ENCODE assay signal across 13 cellular contexts in the genomic region with DNA sequence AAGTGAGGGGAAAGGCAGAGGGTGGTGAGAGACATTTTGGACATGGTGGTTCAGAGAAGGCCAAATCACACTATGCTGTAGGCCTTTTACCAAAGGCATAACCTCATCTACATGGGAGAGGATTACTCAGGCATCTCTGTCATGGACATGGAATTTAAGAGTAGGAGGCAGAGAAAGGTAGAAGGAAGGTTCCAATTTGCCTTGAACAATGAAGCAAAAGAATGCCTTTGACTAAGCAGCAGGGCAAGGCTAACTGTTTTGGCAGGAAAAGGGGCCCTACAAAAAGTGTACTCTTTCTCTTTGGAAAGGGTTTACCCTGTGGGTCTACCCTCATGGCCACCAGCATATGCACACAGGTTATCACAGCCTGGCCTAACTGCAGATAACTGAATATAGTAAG. TPM values are rescaled to one million over a fixed set of nuclear protein-coding genes. Genes with fewer than 3 reads are reported as not detected.
A peak's percentile ranks its signal among the peaks of the same experiment; 100 is the strongest.
DNase-seq lines count a peak whose midpoint lies in the region; ATAC-seq, FAIRE-seq and TF ChIP-seq lines count a peak whose summit lies in the region.
"Had no signal": no experiment of that assay in that cellular context is flagged by ENCODE, and none has a peak within 500 bp of the region (broad histone marks: within the 10 kb centered on the region; RNA-seq: fewer than 3 reads in every experiment).

No MANE protein-coding gene starts in this region.

- H3K9me3 ChIP-seq in keratinocyte (ENCODE audit: control insufficient read depth, low read depth, low read length) (no peaks in the 10 kb centered on the region), Karpas-422 (ENCODE audit: low read length) (no peaks in the 10 kb centered on the region)
- H3K9me3 ChIP-seq: left lung, thoracic aorta had no signal

- TF ChIP-seq CTCF in brain microvascular endothelial cell (IDR thresholded peaks at IDR 0.05; ENCODE audit: low read depth, low read length, missing control alignments) = no peak
- no peak for TF ChIP-seq CTCF in keratinocyte (optimal IDR thresholded peaks at IDR 0.05 in 1 of 3, IDR thresholded peaks at IDR 0.05 in 1 of 3, conservative IDR thresholded peaks at IDR 0.05 in 1 of 3; ENCODE audit: extremely low read depth in 1 of 3, insufficient read depth in 2 of 3, low read length in 3 of 3)

- peaks cover 2% of the 10 kb centered on the region for H3K9me1 ChIP-seq in keratinocyte (ENCODE audit: control insufficient read depth, extremely low read depth, insufficient read depth, low read length)

- no peaks in the 10 kb centered on the region for H3K27me3 ChIP-seq in brain microvascular endothelial cell (replicated peaks)
- no peaks in the 10 kb centered on the region for H3K27me3 ChIP-seq in keratinocyte (ENCODE audit: control insufficient read depth, extremely low read depth, insufficient read depth, low read length)
- H3K27me3 ChIP-seq in Karpas-422 (ENCODE audit: low read length) = no peaks in the 10 kb centered on the region
- H3K27me3 ChIP-seq: dorsolateral prefrontal cortex, left lung had no signal

- H3K36me3 ChIP-seq in brain microvascular endothelial cell (replicated peaks) (no peaks in the 10 kb centered on the region), keratinocyte (ENCODE audit: control insufficient read depth in 2 of 2, extremely low read depth in 1 of 2, insufficient read depth in 2 of 2, low read length in 2 of 2) (peaks cover 4% of the 10 kb centered on the region in 2 experiments), Karpas-422 (ENCODE audit: insufficient read depth, low read length) (no peaks in the 10 kb centered on the region)
- H3K36me3 ChIP-seq: thoracic aorta had no signal

- no peaks in the 10 kb centered on the region for H4K20me1 ChIP-seq in keratinocyte (ENCODE audit: control insufficient read depth, extremely low read depth, insufficient read depth, low read length)
- no peaks in the 10 kb centered on the region for H4K20me1 ChIP-seq in Karpas-422 (ENCODE audit: insufficient read depth, low read depth, low read length)

- H3K4me2 ChIP-seq in keratinocyte (ENCODE audit: control insufficient read depth, extremely low read depth, insufficient read depth, low read depth, low read length) = peak overlapping the region; percentile 52
- no peak overlapping the region for H3K4me2 ChIP-seq in Karpas-422 (ENCODE audit: low read depth, low read length, poor library complexity, severe bottlenecking)

- H3K9me2 ChIP-seq in Karpas-422 (replicated peaks; ENCODE audit: insufficient read depth, low read length) = no peaks in the 10 kb centered on the region

- H3K27ac Mint-ChIP-seq in activated T-cell treated with anti-CD3 and anti-CD28 coated beads, Interleukin-2, amount 50 U/mL, for 24 hours = peak overlapping the region; percentile 16

- H2AFZ ChIP-seq in keratinocyte (ENCODE audit: control insufficient read depth, low read length) (no peak overlapping the region), Karpas-422 (ENCODE audit: low read length) (no peak overlapping the region)

- no peaks in the 10 kb centered on the region for H3K9me3 Mint-ChIP-seq in activated T-cell treated with anti-CD3 and anti-CD28 coated beads, Interleukin-2, amount 50 U/mL, for 24 hours

- in situ Hi-C loops in brain microvascular endothelial cell (cut with HindIII; ENCODE audit: low pct_ligation_motif_present, low sequenced_read_pairs) = no loop called here

- H3K79me2 ChIP-seq in keratinocyte (ENCODE audit: control insufficient read depth, insufficient read depth, low read length) (peaks cover 51% of the 10 kb centered on the region), Karpas-422 (ENCODE audit: low read length) (peaks cover 98% of the 10 kb centered on the region)

- H3K27me3 Mint-ChIP-seq in activated T-cell treated with anti-CD3 and anti-CD28 coated beads, Interleukin-2, amount 50 U/mL, for 24 hours = no peaks in the 10 kb centered on the region

- DNase-seq in activated T-cell treated with anti-CD3 and anti-CD28 coated beads, Interleukin-2, amount 50 U/mL, for 24 hours = no peak
- no peak for DNase-seq in activated T-cell treated with anti-CD3 and anti-CD28 coated beads, Interleukin-2, amount 50 U/mL, for 1 hour
- peak; percentile 61 for DNase-seq in brain microvascular endothelial cell
- no peak for DNase-seq in keratinocyte (ENCODE audit: low read depth, low spot score)
- no peak for DNase-seq in cerebellar cortex (ENCODE audit: low spot score)
- no peak for DNase-seq in NCI-H446 (lab: John Stamatoyannopoulos, UW)
- no peak for DNase-seq in Karpas-422
- DNase-seq: dorsolateral prefrontal cortex, left lung, NCI-H526 had no signal

- dilution Hi-C loops in keratinocyte (cut with MboI; ENCODE audit: extremely low pct_ligation_motif_present, low sequenced_read_pairs) = no loop called here

- no peak overlapping the region for H3K4me3 Mint-ChIP-seq in activated T-cell treated with anti-CD3 and anti-CD28 coated beads, Interleukin-2, amount 50 U/mL, for 24 hours

- H3K36me3 Mint-ChIP-seq in activated T-cell treated with anti-CD3 and anti-CD28 coated beads, Interleukin-2, amount 50 U/mL, for 24 hours (ENCODE audit: low read depth) = peaks cover 50% of the 10 kb centered on the region

- H3K27ac ChIP-seq in brain microvascular endothelial cell = peak overlapping the region; percentile 28
- peak overlapping the region; percentile 73 for H3K27ac ChIP-seq in keratinocyte (ENCODE audit: control insufficient read depth, insufficient read depth, low read length)
- H3K27ac ChIP-seq in Karpas-422 (ENCODE audit: low read length) = no peak overlapping the region
- H3K27ac ChIP-seq: left lung, thoracic aorta had no signal

- peak; percentile 97 for FAIRE-seq in keratinocyte (lab: Jason Lieb, UNC)

- peaks cover 34% of the 10 kb centered on the region for H3K4me1 Mint-ChIP-seq in activated T-cell treated with anti-CD3 and anti-CD28 coated beads, Interleukin-2, amount 50 U/mL, for 24 hours (ENCODE audit: low read depth)

- H3K4me1 ChIP-seq in keratinocyte (ENCODE audit: control insufficient read depth, extremely low read depth, insufficient read depth, low read length) = peaks cover 62% of the 10 kb centered on the region
- H3K4me1 ChIP-seq in Karpas-422 (ENCODE audit: low read length) = peaks cover 40% of the 10 kb centered on the region

- H3K9ac ChIP-seq in keratinocyte (ENCODE audit: control insufficient read depth, extremely low read depth, insufficient read depth, low read length) (peak overlapping the region; percentile 42), Karpas-422 (ENCODE audit: low read length) (no peak overlapping the region)

- H3K4me3 ChIP-seq in brain microvascular endothelial cell (ENCODE audit: low read depth, low read length) (no peak overlapping the region), keratinocyte (ENCODE audit: control insufficient read depth in 2 of 3, extremely low read depth in 1 of 3, insufficient read depth in 2 of 3, low read depth in 1 of 3, low read length in 3 of 3) (no peak overlapping the region), Karpas-422 (ENCODE audit: low read length) (no peak overlapping the region)
- H3K4me3 ChIP-seq: dorsolateral prefrontal cortex, left lung, thoracic aorta had no signal

- ATAC-seq in GM21737 (IDR thresholded peaks at IDR 0.05; ENCODE audit: unreplicated experiment) = no peak
- ATAC-seq: left lung had no signal

RNA-seq across cellular contexts. Expression of gene RNU4ATAC, which starts 45.6 kb away (rescaled TPM):
- polyA plus RNA-seq in keratinocyte = not detected in 3 replicates
- polyA plus RNA-seq in keratinocyte (2011; ENCODE audit: low read depth) = not detected
- not detected in 2 replicates for polyA plus RNA-seq in keratinocyte (2011; cell fraction: cytosol; rRNA removed)
- not detected in 2 replicates for polyA plus RNA-seq in keratinocyte (2011; cell fraction: nucleus; rRNA removed)
- polyA plus RNA-seq in keratinocyte (2012; ENCODE audit: low replicate concordance) = not detected in 2 replicates
- polyA minus RNA-seq in keratinocyte = under 0.01 TPM in 3 replicates
- 1,401 TPM for polyA minus RNA-seq in keratinocyte (2011; cell fraction: cytosol; rRNA and poly(A)+ RNA removed)
- under 0.01 TPM in 2 replicates for polyA minus RNA-seq in keratinocyte (2011; cell fraction: nucleus; rRNA and poly(A)+ RNA removed)
- not detected in 2 replicates for total RNA-seq in Karpas-422 (2014; rRNA removed; shearing (Covaris generic); ENCODE audit: low replicate concordance)
- total RNA-seq: A172, left lung, thoracic aorta had no signal
